ENCODE assay signal across 13 cellular contexts in genomic region chr22:32788884-32789624, GRCh38. TPM values are rescaled to one million over a fixed set of nuclear protein-coding genes. Genes with fewer than 3 reads are reported as not detected.
DNase-seq lines count a peak whose midpoint lies in the region; ATAC-seq, FAIRE-seq and TF ChIP-seq lines count a peak whose summit lies in the region.
"Had no signal": no experiment of that assay in that cellular context is flagged by ENCODE, and none has a peak within 500 bp of the region (broad histone marks: within the 10 kb centered on the region; RNA-seq: fewer than 3 reads in every experiment).

No MANE protein-coding gene starts in this region.

- peaks cover 0 to 9% of the 10 kb centered on the region in 2 donors for H3K4me1 ChIP-seq in ascending aorta
- H3K4me1 ChIP-seq in skeletal muscle satellite cell (ENCODE audit: control insufficient read depth, insufficient read depth, low read length): peaks cover 9% of the 10 kb centered on the region

- intact Hi-C loops in ascending aorta (cut with DNase I): no loop called here

- H3K36me3 ChIP-seq in ascending aorta: no peaks in the 10 kb centered on the region
- no peaks in the 10 kb centered on the region for H3K36me3 ChIP-seq in skeletal muscle satellite cell (ENCODE audit: insufficient read depth, low read length)

- H3K9ac ChIP-seq in skeletal muscle satellite cell (ENCODE audit: low read depth, low read length): peak overlapping the region; percentile 29

- FAIRE-seq in HTR-8/SVneo (lab: Jason Lieb, UNC): no peak
- FAIRE-seq: H54 had no signal

- no peak for ATAC-seq in HG03460 (IDR thresholded peaks at IDR 0.05; ENCODE audit: unreplicated experiment)
- ATAC-seq: activated CD4-positive, alpha-beta T cell treated with anti-CD3 and anti-CD28 coated beads for 36 hours had no signal

- peak overlapping the region; percentile 7 for H3K4me2 ChIP-seq in skeletal muscle satellite cell (ENCODE audit: low read length)

- peak; percentile 65 for DNase-seq in EL
- no peak for DNase-seq in ascending aorta (ENCODE audit: low spot score in 2 of 2)
- peak; percentile 76 for DNase-seq in islet precursor cell
- no peak for DNase-seq in HTR-8/SVneo (ENCODE audit: insufficient read length, low spot score)
- no peak for DNase-seq in stimulated activated naive CD4-positive, alpha-beta T cell (lab: John Stamatoyannopoulos, UW)
- no peak for DNase-seq in NCI-H2171 treated with DMSO at 0.1 percent for 48 hours (lab: John Stamatoyannopoulos, UW)
- DNase-seq: activated CD4-positive, alpha-beta T cell treated with anti-CD3 and anti-CD28 coated beads for 36 hours; dorsolateral prefrontal cortex; NCI-H510A treated with DMSO at 0.1 percent for 48 hours had no signal

- H3K4me3 ChIP-seq in ascending aorta (no peak overlapping the region), skeletal muscle satellite cell (ENCODE audit: low read length) (no peak overlapping the region)
- H3K4me3 ChIP-seq: dorsolateral prefrontal cortex had no signal

- TF ChIP-seq CTCF in ascending aorta (IDR thresholded peaks at IDR 0.05): no peak

- H3K27ac ChIP-seq in ascending aorta: peak overlapping the region; percentile 0 to 38
- H3K27ac ChIP-seq: C4-2B, dorsolateral prefrontal cortex had no signal

- no peaks in the 10 kb centered on the region for H3K27me3 ChIP-seq in ascending aorta
- H3K27me3 ChIP-seq in skeletal muscle satellite cell (ENCODE audit: control insufficient read depth, insufficient read depth, low read length): no peaks in the 10 kb centered on the region
- H3K27me3 ChIP-seq: dorsolateral prefrontal cortex had no signal

- H3K9me3 ChIP-seq in ascending aorta (no peaks in the 10 kb centered on the region), skeletal muscle satellite cell (replicated peaks; ENCODE audit: low read length) (no peaks in the 10 kb centered on the region)

RNA-seq across cellular contexts. Expression of gene TIMP3, which starts 12.5 kb away (rescaled TPM):
- total RNA-seq in ascending aorta: 394 TPM
- total RNA-seq in skeletal muscle satellite cell (2012; rRNA removed): 53.0 and 56.8 TPM in 2 replicates
- total RNA-seq: activated CD4-positive, alpha-beta T cell treated with anti-CD3 and anti-CD28 coated beads for 36 hours had no signal

Comparison
In these comparisons a context has a peak if more than half of its experiments do, and no peak if none do; other contexts are left out.
1. DNase-seq: peak in EL (single experiment) and islet precursor cell (single experiment); none in ascending aorta (0 of 2), HTR-8/SVneo (single experiment), stimulated activated naive CD4-positive, alpha-beta T cell (0 of 6) and NCI-H2171 treated with DMSO at 0.1 percent for 48 hours (single experiment).